ENCODE assay signal across 8 cellular contexts in genomic region chr14:52069617-52070431, GRCh38. TPM values are rescaled to one million over a fixed set of nuclear protein-coding genes. Genes with fewer than 3 reads are reported as not detected.
DNase-seq lines count a peak whose midpoint lies in the region; ATAC-seq and TF ChIP-seq lines count a peak whose summit lies in the region.

No MANE protein-coding gene starts in this region.

- H3K4me3 Mint-ChIP-seq in WTC11: peak overlapping the region; percentile 77

- no peak for TF ChIP-seq CTCF in GM20000 (IDR thresholded peaks at IDR 0.05; ENCODE audit: extremely low read depth, missing control alignments)
- TF ChIP-seq CTCF in WTC11 (IDR thresholded peaks at IDR 0.05): no peak

- in situ Hi-C loops in G401 (cut with HindIII; ENCODE audit: low sequenced_read_pairs): no loop called here

- POLR2A ChIA-PET in WTC11 (lab: Charles Lee): interaction anchor here (1.7 kb wide), 1 partner anchor 55 kb away, joined by 5 read pairs; no protein-coding TSS in a partner anchor

- H3K36me3 Mint-ChIP-seq in WTC11: no peaks in the 10 kb centered on the region

- CTCF ChIA-PET in WTC11 (lab: Charles Lee): interaction anchor here (0.7 to 5.3 kb wide), 15 partner anchors 11 to 293 kb away, joined by 3 to 55 read pairs (median 5); partner anchors contain the start of gene PTGDR

- intact Hi-C loops in left cardiac atrium (cut with DNase I): loop anchor here (5.0 to 10.0 kb wide), 3 partner anchors 55 to 73 kb away; no protein-coding TSS in a partner anchor

- H3K4me1 Mint-ChIP-seq in WTC11: peaks cover 18% of the 10 kb centered on the region

- ATAC-seq in WTC11 (peak; percentile 18), left cardiac atrium (peak; percentile 32 to 59)

- DNase-seq in GM20000 (ENCODE audit: low spot score): peak; percentile 17
- peak; percentile 59 for DNase-seq in WTC11 (ENCODE audit: low spot score)
- DNase-seq in left cardiac atrium: no peak
- DNase-seq in renal cortical epithelial cell (ENCODE audit: low read depth): peak; percentile 13
- DNase-seq in DMS153 treated with DMSO at 0.1 percent for 48 hours (lab: John Stamatoyannopoulos, UW; ENCODE audit: unreplicated experiment): no peak
- DNase-seq in CD1c-positive myeloid dendritic cell (ENCODE audit: extremely low spot score): no peak
- no peak for DNase-seq in NCI-H2196 treated with DMSO at 0.1 percent for 48 hours (lab: John Stamatoyannopoulos, UW; ENCODE audit: unreplicated experiment)
- no peak for DNase-seq in G401 (ENCODE audit: low spot score)

- H3K9me3 Mint-ChIP-seq in WTC11: no peaks in the 10 kb centered on the region

- peaks cover 63% of the 10 kb centered on the region for H3K27me3 Mint-ChIP-seq in WTC11 (ENCODE audit: low read depth)

- no peak overlapping the region for H3K27ac Mint-ChIP-seq in WTC11

TF ChIP-seq in WTC11, 78 proteins besides CTCF, POLR2A, EP300 and RAD21:
- TF ChIP-seq ZNF138 (CRISPR knock-in tag; conservative IDR thresholded peaks at IDR 0.05): no peak
- peak; percentile 18; the same call in 1 of the 2 replicates for TF ChIP-seq FOXK1 (CRISPR knock-in tag; IDR thresholded peaks at IDR 0.05)
- no peak for TF ChIP-seq TEAD4 (CRISPR knock-in tag; IDR thresholded peaks at IDR 0.05)
- TF ChIP-seq NR2C2 (CRISPR knock-in tag; IDR thresholded peaks at IDR 0.05): no peak
- 0 out of 2 replicates have a peak, but pooled peaks have one; percentile 39 for TF ChIP-seq MAX (CRISPR knock-in tag; IDR thresholded peaks at IDR 0.05)

RNA-seq across cellular contexts. Expression of gene NID2, which starts 1.0 kb away (rescaled TPM):
- total RNA-seq in WTC11 (2021): 5.4 to 8.5 TPM (median 6.3 TPM) in 3 replicates
- 10 to 100 TPM; 29.4 to 42.1 TPM for total RNA-seq in left cardiac atrium
- total RNA-seq in renal cortical epithelial cell: 20.3 and 106 TPM in 2 replicates
- total RNA-seq in G401 (2014; rRNA removed; shearing (Covaris generic)): not detected in 2 replicates

Comparison
In these comparisons a context has a peak if more than half of its experiments do, and no peak if none do; other contexts are left out.
1. DNase-seq: peak in GM20000 (single experiment), WTC11 (single experiment) and renal cortical epithelial cell (single experiment); none in left cardiac atrium (single experiment), DMS153 treated with DMSO at 0.1 percent for 48 hours (single experiment), CD1c-positive myeloid dendritic cell (single experiment), NCI-H2196 treated with DMSO at 0.1 percent for 48 hours (single experiment) and G401 (single experiment).